Comparison of ENCODE assay signal across 24 cellular contexts in genomic region chr10:90276894-90277447, GRCh38.
DNase-seq lines count a peak whose midpoint lies in the region; ATAC-seq and TF ChIP-seq lines count a peak whose summit lies in the region.
"Had no signal": no experiment of that assay in that cellular context is flagged by ENCODE, and none has a peak within 500 bp of the region (broad histone marks: within the 10 kb centered on the region; RNA-seq: fewer than 3 reads in every experiment).

No MANE protein-coding gene starts in this region.

- H3K9me3 ChIP-seq in right cardiac atrium (ENCODE audit: control insufficient read depth, low read length) (no peaks in the 10 kb centered on the region), body of pancreas (no peaks in the 10 kb centered on the region)
- H3K9me3 ChIP-seq: esophagus muscularis mucosa had no signal

- H3K9me3 Mint-ChIP-seq in activated CD4-positive, alpha-beta T cell treated with anti-CD3 and anti-CD28 coated beads, Interleukin-2, amount 10 ng/mL, durations not matched to agents 7 days and 5 days, result no peaks in the 10 kb centered on the region
- no peaks in the 10 kb centered on the region for H3K9me3 Mint-ChIP-seq in activated naive CD4-positive, alpha-beta T cell treated with anti-CD3 and anti-CD28 coated beads for 36 hours
- H3K9me3 Mint-ChIP-seq: endodermal cell had no signal

- ATAC-seq in right cardiac atrium (peak; percentile 35 to 75), body of pancreas (no peak)
- ATAC-seq: CD8-positive, alpha-beta T cell; T-helper 17 cell had no signal

- POLR2A ChIA-PET in activated CD4-positive, alpha-beta T cell treated with anti-CD3 and anti-CD28 coated beads, Interleukin-2, amount 10 ng/mL, durations not matched to agents 7 days and 5 days (lab: Charles Lee), result no interaction called here

- H3K4me1 ChIP-seq in right cardiac atrium (ENCODE audit: control insufficient read depth, insufficient read depth, low read length) (no peaks in the 10 kb centered on the region), body of pancreas (no peaks in the 10 kb centered on the region)
- H3K4me1 ChIP-seq: esophagus muscularis mucosa had no signal

- CTCF ChIA-PET in activated CD4-positive, alpha-beta T cell treated with anti-CD3 and anti-CD28 coated beads, Interleukin-2, amount 10 ng/mL, durations not matched to agents 7 days and 5 days (lab: Charles Lee), result no interaction called here
- CTCF ChIA-PET in activated naive CD4-positive, alpha-beta T cell treated with anti-CD3 and anti-CD28 coated beads for 36 hours (lab: Charles Lee), result interaction anchor here (0.7 kb wide), 1 partner anchor 183 kb away, joined by 3 read pairs; no protein-coding TSS in a partner anchor

- no peaks in the 10 kb centered on the region for H3K27me3 Mint-ChIP-seq in activated CD4-positive, alpha-beta T cell treated with anti-CD3 and anti-CD28 coated beads, Interleukin-2, amount 10 ng/mL, durations not matched to agents 7 days and 5 days
- no peaks in the 10 kb centered on the region for H3K27me3 Mint-ChIP-seq in activated naive CD4-positive, alpha-beta T cell treated with anti-CD3 and anti-CD28 coated beads for 36 hours (ENCODE audit: low read depth)
- H3K27me3 Mint-ChIP-seq: activated T-cell treated with anti-CD3 and anti-CD28 coated beads, Interleukin-2, amount 50 U/mL, for 24 hours; memory B cell had no signal

- no peak for TF ChIP-seq POLR2A in body of pancreas (IDR thresholded peaks at IDR 0.05)

- 53% methylated on average over 4 of the region's 4 CpGs for WGBS in right cardiac atrium
- WGBS in body of pancreas, 2 donors, result 56 to 65% methylated on average over 4 of the region's 4 CpGs

- intact Hi-C loops in right cardiac atrium (cut with DNase I) (no loop called here), body of pancreas (cut with DNase I) (no loop called here)
- intact Hi-C loops in activated naive CD4-positive, alpha-beta T cell treated with anti-CD3 and anti-CD28 coated beads for 36 hours (cut with micrococcal nuclease), result no loop called here

- H3K27ac Mint-ChIP-seq in activated CD4-positive, alpha-beta T cell treated with anti-CD3 and anti-CD28 coated beads, Interleukin-2, amount 10 ng/mL, durations not matched to agents 7 days and 5 days, result no peak overlapping the region
- H3K27ac Mint-ChIP-seq in activated naive CD4-positive, alpha-beta T cell treated with anti-CD3 and anti-CD28 coated beads for 36 hours, result no peak overlapping the region
- H3K27ac Mint-ChIP-seq: activated T-cell treated with anti-CD3 and anti-CD28 coated beads, Interleukin-2, amount 50 U/mL, for 24 hours; CD8-positive, alpha-beta T cell; endodermal cell; memory B cell; T-helper 17 cell had no signal

- H3K4me3 ChIP-seq in right cardiac atrium (ENCODE audit: low read length), result no peak overlapping the region
- no peak overlapping the region for H3K4me3 ChIP-seq in body of pancreas
- H3K4me3 ChIP-seq: esophagus muscularis mucosa, GM23248, SK-N-MC had no signal

- H3K4me1 Mint-ChIP-seq in activated CD4-positive, alpha-beta T cell treated with anti-CD3 and anti-CD28 coated beads, Interleukin-2, amount 10 ng/mL, durations not matched to agents 7 days and 5 days, result no peaks in the 10 kb centered on the region
- no peaks in the 10 kb centered on the region for H3K4me1 Mint-ChIP-seq in activated naive CD4-positive, alpha-beta T cell treated with anti-CD3 and anti-CD28 coated beads for 36 hours (ENCODE audit: low read depth)
- H3K4me1 Mint-ChIP-seq: memory B cell, T-helper 17 cell had no signal

- H3K27me3 ChIP-seq in right cardiac atrium (ENCODE audit: control insufficient read depth, insufficient read depth) (no peaks in the 10 kb centered on the region), body of pancreas (no peaks in the 10 kb centered on the region)
- H3K27me3 ChIP-seq: esophagus muscularis mucosa had no signal

- no peaks in the 10 kb centered on the region for H3K36me3 ChIP-seq in body of pancreas (replicated peaks in 1 of 2; ENCODE audit: insufficient read depth in 1 of 2, low read depth in 2 of 2)
- H3K36me3 ChIP-seq: esophagus muscularis mucosa had no signal

- H3K27ac ChIP-seq in right cardiac atrium (ENCODE audit: low read length), result no peak overlapping the region
- H3K27ac ChIP-seq in body of pancreas, result no peak overlapping the region
- H3K27ac ChIP-seq: 22Rv1, esophagus muscularis mucosa, GM23248, SK-N-MC had no signal

- DNase-seq in DMS 273 (lab: John Stamatoyannopoulos, UW; ENCODE audit: unreplicated experiment), result peak; percentile 0
- DNase-seq in DMS 273 treated with DMSO at 0.1 percent for 48 hours (lab: John Stamatoyannopoulos, UW), result no peak
- DNase-seq in LHCN-M2 (ENCODE audit: low read depth), result peak; percentile 22
- DNase-seq in amniotic epithelial cell (ENCODE audit: low read depth), result peak; percentile 66
- DNase-seq in right cardiac atrium, result no peak
- DNase-seq in activated CD4-positive, alpha-beta T cell treated with anti-CD3 and anti-CD28 coated beads, Interleukin-2, amount 10 ng/mL, durations not matched to agents 7 days and 5 days, result no peak
- no peak for DNase-seq in body of pancreas
- no peak for DNase-seq in activated naive CD4-positive, alpha-beta T cell treated with anti-CD3 and anti-CD28 coated beads for 36 hours
- DNase-seq: activated gamma-delta T cell treated with Interleukin-2 at 50 U/mL for 16 hours; activated T-cell treated with anti-CD3 and anti-CD28 coated beads, Interleukin-2, amount 50 U/mL, for 24 hours; CD8-positive, alpha-beta T cell; DMS153; endodermal cell; GF-D8; GM23248; Kasumi-1; kidney glomerular epithelial cell; NCI-H526 treated with DMSO at 0.1 percent for 48 hours; RPMI8226; T-helper 17 cell had no signal

- H3K4me3 Mint-ChIP-seq in activated CD4-positive, alpha-beta T cell treated with anti-CD3 and anti-CD28 coated beads, Interleukin-2, amount 10 ng/mL, durations not matched to agents 7 days and 5 days, result no peak overlapping the region
- no peak overlapping the region for H3K4me3 Mint-ChIP-seq in activated naive CD4-positive, alpha-beta T cell treated with anti-CD3 and anti-CD28 coated beads for 36 hours
- H3K4me3 Mint-ChIP-seq: activated T-cell treated with anti-CD3 and anti-CD28 coated beads, Interleukin-2, amount 50 U/mL, for 24 hours; CD8-positive, alpha-beta T cell; endodermal cell; memory B cell; T-helper 17 cell had no signal

- no peaks in the 10 kb centered on the region for H3K36me3 Mint-ChIP-seq in activated CD4-positive, alpha-beta T cell treated with anti-CD3 and anti-CD28 coated beads, Interleukin-2, amount 10 ng/mL, durations not matched to agents 7 days and 5 days (ENCODE audit: low read depth)
- H3K36me3 Mint-ChIP-seq in activated naive CD4-positive, alpha-beta T cell treated with anti-CD3 and anti-CD28 coated beads for 36 hours (ENCODE audit: low read depth), result no peaks in the 10 kb centered on the region
- H3K36me3 Mint-ChIP-seq: CD8-positive, alpha-beta T cell; memory B cell had no signal

- TF ChIP-seq CTCF in body of pancreas (IDR thresholded peaks at IDR 0.05), result no peak

Comparison
In these comparisons a context has a peak if more than half of its experiments do, and no peak if none do; other contexts are left out.
1. DNase-seq: peak in DMS 273 (single experiment), LHCN-M2 (single experiment) and amniotic epithelial cell (single experiment); none in DMS 273 treated with DMSO at 0.1 percent for 48 hours (single experiment), right cardiac atrium (0 of 3), activated CD4-positive, alpha-beta T cell treated with anti-CD3 and anti-CD28 coated beads, Interleukin-2, amount 10 ng/mL, durations not matched to agents 7 days and 5 days (single experiment), body of pancreas (0 of 4) and activated naive CD4-positive, alpha-beta T cell treated with anti-CD3 and anti-CD28 coated beads for 36 hours (single experiment).